21 cellular contexts compared by ENCODE assay signal in the genomic region with DNA sequence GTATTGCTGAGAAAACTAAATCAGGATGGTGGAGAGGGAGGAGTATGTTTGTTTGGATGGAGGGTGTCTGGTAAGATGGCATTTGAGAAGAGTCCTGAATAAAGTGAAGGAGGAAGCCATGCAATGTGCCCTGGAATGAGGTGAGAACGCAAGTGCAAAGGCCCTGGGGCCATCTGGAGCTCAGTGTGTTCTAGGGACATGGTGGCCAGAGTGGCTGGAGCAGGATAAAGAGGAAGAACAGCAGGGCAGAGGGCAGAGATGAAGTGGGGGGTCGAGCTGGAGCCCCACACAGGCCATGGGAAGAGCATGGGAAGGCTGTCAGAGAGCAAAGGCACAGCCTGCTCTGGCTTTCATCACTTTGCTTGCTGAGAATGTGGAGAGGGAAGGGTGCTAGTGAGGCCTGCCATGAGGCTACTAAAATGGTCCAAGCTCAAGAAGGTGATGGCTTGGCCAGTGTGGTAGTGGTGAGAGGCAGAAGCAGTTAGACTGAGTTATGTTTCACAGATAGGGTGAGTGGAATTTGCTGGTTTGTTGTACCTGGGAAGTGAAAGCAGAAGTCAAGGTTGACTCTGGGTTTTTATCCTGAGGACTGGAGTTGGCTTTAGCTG.
DNase-seq lines count a peak whose midpoint lies in the region; ATAC-seq and TF ChIP-seq lines count a peak whose summit lies in the region.
"Had no signal": no experiment of that assay in that cellular context is flagged by ENCODE, and none has a peak within 500 bp of the region (broad histone marks: within the 10 kb centered on the region; RNA-seq: fewer than 3 reads in every experiment).

No MANE protein-coding gene starts in this region.

- dilution Hi-C loops in IMR-90 (cut with HindIII; ENCODE audit: low sequenced_read_pairs, unreplicated experiment) = no loop called here

- no peak overlapping the region for H4K5ac ChIP-seq in IMR-90 (ENCODE audit: low read depth, low read length)

- no peak for TF ChIP-seq POLR2A in IMR-90 (IDR thresholded peaks at IDR 0.05; ENCODE audit: low read depth, low read length)

- H3K4me3 ChIP-seq in heart right ventricle (no peak overlapping the region), IMR-90 (ENCODE audit: insufficient read depth, low read depth, low read length) (no peak overlapping the region)
- H3K4me3 ChIP-seq: BLaER1 had no signal

- no peak overlapping the region for H3K9ac ChIP-seq in IMR-90 (ENCODE audit: low read depth, low read length)
- H3K9ac ChIP-seq: BLaER1 had no signal

- H3K14ac ChIP-seq in IMR-90 (replicated peaks; ENCODE audit: low read depth, low read length) = no peak overlapping the region

- H3K23ac ChIP-seq in IMR-90 (ENCODE audit: low read depth, low read length) = no peak overlapping the region

- peaks cover 3% of the 10 kb centered on the region; the same call in 1 of the 2 replicates for H3K9me1 ChIP-seq in IMR-90 (ENCODE audit: insufficient read depth, low read length)

- TF ChIP-seq CTCF in heart right ventricle (IDR thresholded peaks at IDR 0.05) (no peak), IMR-90 (conservative IDR thresholded peaks at IDR 0.05; ENCODE audit: low read depth, low read length) (no peak)

- no peak overlapping the region for H3K56ac ChIP-seq in IMR-90 (ENCODE audit: extremely low read depth, insufficient read depth, low read length)

- no peak overlapping the region for H2BK5ac ChIP-seq in IMR-90 (ENCODE audit: low read depth, low read length, poor library complexity, severe bottlenecking)

- H3K27me3 ChIP-seq in heart right ventricle = peaks cover 0 to 20% (median 13%) of the 10 kb centered on the region in 7 donors
- H3K27me3 ChIP-seq in IMR-90 (ENCODE audit: control insufficient read depth, insufficient read depth, low read length) = peaks cover 30% of the 10 kb centered on the region
- H3K27me3 ChIP-seq: BLaER1 had no signal

- H4K8ac ChIP-seq in IMR-90 (ENCODE audit: low read depth in 2 of 2, low read length in 2 of 2) = no peak overlapping the region

- H3K79me1 ChIP-seq in IMR-90 (ENCODE audit: low read depth in 1 of 2, low read length in 2 of 2) = no peaks in the 10 kb centered on the region

- H2AK5ac ChIP-seq in IMR-90 (ENCODE audit: low read depth, low read length) = peak overlapping the region; percentile 56

- H2BK20ac ChIP-seq in IMR-90 (ENCODE audit: low read depth, low read length) = no peak overlapping the region

- DNase-seq in left ventricle myocardium superior = no peak
- no peak for DNase-seq in heart right ventricle
- no peak for DNase-seq in IMR-90
- DNase-seq in mesenteric fat pad (ENCODE audit: low spot score) = peak; percentile 24
- DNase-seq in occipital lobe (lab: John Stamatoyannopoulos, UW) = no peak
- no peak for DNase-seq in kidney tubule cell (ENCODE audit: low spot score)
- no peak for DNase-seq in epidermal melanocyte (ENCODE audit: insufficient read length, low spot score)
- DNase-seq: 8988T; ACHN; BE2C; C1 segment of cervical spinal cord; CD4-positive, alpha-beta memory T cell; CD4-positive, CD25-positive, alpha-beta regulatory T cell; CD8-positive, alpha-beta memory T cell; COR-L47; DMS 273 treated with DMSO at 0.1 percent for 48 hours; DMS153; DMS53; DMS79; GF-D8 had no signal

- H4K91ac ChIP-seq in IMR-90 (ENCODE audit: insufficient read depth, low read depth, low read length) = no peak overlapping the region

- no peak overlapping the region; the same call in 1 of the 2 replicates for H3K4ac ChIP-seq in IMR-90 (ENCODE audit: low read depth, low read length)

- no peaks in the 10 kb centered on the region for H4K20me1 ChIP-seq in IMR-90 (ENCODE audit: insufficient read depth, low read length)
- H4K20me1 ChIP-seq: BLaER1 had no signal

- TF ChIP-seq RAD21 in IMR-90 (IDR thresholded peaks at IDR 0.05; ENCODE audit: low read length) = no peak

- no TSS peak for BruUV-seq in IMR-90 (replicated peaks; lab: Mats Ljungman, UMichigan)

- H3K36me3 ChIP-seq in heart right ventricle (no peaks in the 10 kb centered on the region), IMR-90 (ENCODE audit: control insufficient read depth, insufficient read depth, low read length) (no peaks in the 10 kb centered on the region)
- H3K36me3 ChIP-seq: BE2C, BLaER1 had no signal

- 62 to 72% methylated on average over 2 of the region's 2 CpGs for WGBS in heart right ventricle, 2 donors
- 52% methylated on average over 2 of the region's 2 CpGs; no CpG with 5 or more reads in 1 of the 2 experiments for WGBS in IMR-90 (ENCODE audit: extremely low coverage in 2 of 2, insufficient read length in 1 of 2), 2 experiments

- CTCF ChIA-PET in IMR-90 (lab: Yijun Ruan, JAX) = interaction anchor here (1.5 kb wide), 1 partner anchor 20 kb away, joined by 6 read pairs; no protein-coding TSS in a partner anchor

- POLR2A ChIA-PET in IMR-90 (lab: Charles Lee; ENCODE audit: unreplicated experiment) = no interaction called here

- no peaks in the 10 kb centered on the region for H3K4me1 ChIP-seq in heart right ventricle
- peaks cover 8% of the 10 kb centered on the region for H3K4me1 ChIP-seq in IMR-90 (ENCODE audit: control insufficient read depth, insufficient read depth, low read length)
- H3K4me1 ChIP-seq: BE2C, BLaER1 had no signal

- H3K9me3 ChIP-seq in heart right ventricle (no peaks in the 10 kb centered on the region), IMR-90 (ENCODE audit: control insufficient read depth, insufficient read depth, low read length) (no peaks in the 10 kb centered on the region)
- H3K9me3 ChIP-seq: BE2C, BLaER1 had no signal

- no peak overlapping the region for H2BK120ac ChIP-seq in IMR-90 (ENCODE audit: low read depth, low read length)

- in situ Hi-C loops in IMR-90 (cut with MboI; ENCODE audit: low sequenced_read_pairs) = no loop called here

- H3K4me2 ChIP-seq in IMR-90 (ENCODE audit: low read depth, low read length) = no peak overlapping the region
- H3K4me2 ChIP-seq: BLaER1 had no signal

- H3K27ac ChIP-seq in heart right ventricle = no peak overlapping the region
- H3K27ac ChIP-seq in IMR-90 (ENCODE audit: insufficient read depth, low read length) = no peak overlapping the region
- H3K27ac ChIP-seq: BLaER1 had no signal

- H2BK15ac ChIP-seq in IMR-90 (ENCODE audit: low read depth, low read length) = no peak overlapping the region

- H3K18ac ChIP-seq in IMR-90 (ENCODE audit: low read depth, low read length) = no peak overlapping the region

- intact Hi-C loops in left ventricle myocardium superior (cut with micrococcal nuclease) (no loop called here), heart right ventricle (cut with DNase I) (no loop called here), IMR-90 (cut with micrococcal nuclease) (no loop called here)

- ATAC-seq in left ventricle myocardium superior = peak; percentile 23
- no peak for ATAC-seq in heart right ventricle
- ATAC-seq in IMR-90 (ENCODE audit: low read depth) = no peak

- no peak overlapping the region for H2AFZ ChIP-seq in IMR-90 (replicated peaks; ENCODE audit: low read length, poor library complexity)

- no peak overlapping the region for H2AK9ac ChIP-seq in IMR-90 (replicated peaks; ENCODE audit: low read depth, low read length, poor library complexity)

TF ChIP-seq in IMR-90, 13 proteins besides CTCF, POLR2A, EP300 and RAD21:
- no peak for TF ChIP-seq SMC3 (IDR thresholded peaks at IDR 0.05; ENCODE audit: low read depth, low read length)
- TF ChIP-seq MAFK (IDR thresholded peaks at IDR 0.05; ENCODE audit: low read depth, low read length) = no peak
- no peak for TF ChIP-seq MAZ (IDR thresholded peaks at IDR 0.05; ENCODE audit: borderline replicate concordance, low read depth, low read length)
- TF ChIP-seq CHD1 (IDR thresholded peaks at IDR 0.05; ENCODE audit: low read depth, low read length) = no peak
- TF ChIP-seq RFX5 (IDR thresholded peaks at IDR 0.05; ENCODE audit: low read depth, low read length) = no peak
- no peak for TF ChIP-seq CEBPB (IDR thresholded peaks at IDR 0.05; ENCODE audit: low read depth, low read length)
- TF ChIP-seq, protein P1, sequence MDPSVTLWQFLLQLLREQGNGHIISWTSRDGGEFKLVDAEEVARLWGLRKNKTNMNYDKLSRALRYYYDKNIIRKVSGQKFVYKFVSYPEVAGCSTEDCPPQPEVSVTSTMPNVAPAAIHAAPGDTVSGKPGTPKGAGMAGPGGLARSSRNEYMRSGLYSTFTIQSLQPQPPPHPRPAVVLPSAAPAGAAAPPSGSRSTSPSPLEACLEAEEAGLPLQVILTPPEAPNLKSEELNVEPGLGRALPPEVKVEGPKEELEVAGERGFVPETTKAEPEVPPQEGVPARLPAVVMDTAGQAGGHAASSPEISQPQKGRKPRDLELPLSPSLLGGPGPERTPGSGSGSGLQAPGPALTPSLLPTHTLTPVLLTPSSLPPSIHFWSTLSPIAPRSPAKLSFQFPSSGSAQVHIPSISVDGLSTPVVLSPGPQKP (IDR thresholded peaks at IDR 0.05; ENCODE audit: borderline replicate concordance, low read depth, low read length) = no peak
- no peak for TF ChIP-seq RCOR1 (IDR thresholded peaks at IDR 0.05; ENCODE audit: insufficient replicate concordance, low read length)
- TF ChIP-seq BHLHE40 (IDR thresholded peaks at IDR 0.05; ENCODE audit: low read depth, low read length) = no peak
